In the genomic region with DNA sequence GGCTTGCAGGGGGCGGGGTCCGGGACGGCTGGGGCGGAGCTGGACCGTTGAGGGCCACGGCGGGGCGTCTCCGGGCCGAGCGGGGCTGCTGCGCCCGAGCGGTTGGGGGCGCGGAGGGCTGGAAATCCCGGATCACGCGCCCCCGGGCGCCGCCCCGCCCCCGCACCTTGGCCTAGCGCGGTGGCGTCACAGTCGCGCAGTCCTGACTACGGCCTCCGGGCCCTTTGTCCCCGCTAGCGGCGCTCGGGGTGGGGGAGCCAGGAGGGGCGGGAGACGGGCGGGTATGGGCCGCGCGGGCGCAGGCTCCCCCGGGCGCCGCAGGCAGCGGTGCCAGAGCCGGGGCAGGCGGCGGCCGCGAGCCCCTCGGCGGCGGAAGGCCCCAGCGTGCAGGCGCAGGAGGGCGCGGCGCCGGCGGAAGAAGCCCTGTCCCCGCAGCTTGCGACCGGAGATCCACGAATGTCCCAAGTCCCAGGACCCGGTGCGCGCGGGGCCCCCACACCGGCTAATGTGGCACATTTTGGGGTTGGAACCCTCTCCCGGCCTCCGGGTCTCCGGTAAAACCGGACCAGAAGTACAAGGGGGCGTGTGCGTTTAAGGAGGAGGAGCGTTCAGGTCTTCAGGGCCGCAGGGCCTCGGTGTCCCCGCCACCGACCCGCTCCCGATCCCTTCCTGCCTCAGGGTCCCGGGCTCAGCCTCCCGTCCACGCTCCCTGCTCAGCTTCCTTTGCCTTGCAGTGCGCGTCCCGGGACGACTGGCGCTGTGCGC, we compare ENCODE assay signal across 8 cellular contexts. TPM values are rescaled to one million over a fixed set of nuclear protein-coding genes. Genes with fewer than 3 reads are reported as not detected.
DNase-seq lines count a peak whose midpoint lies in the region; ATAC-seq and TF ChIP-seq lines count a peak whose summit lies in the region.

No MANE protein-coding gene starts in this region.

- intact Hi-C loops in Panc1 (cut with micrococcal nuclease; ENCODE audit: unreplicated experiment), result no loop called here

- H3K9me3 Mint-ChIP-seq in naive thymus-derived CD8-positive, alpha-beta T cell, result no peaks in the 10 kb centered on the region

- peak overlapping the region; percentile 58 to 62 for H3K4me3 ChIP-seq in Panc1 (ENCODE audit: low read depth in 2 of 2, low read length in 2 of 2)
- peak overlapping the region; percentile 71 for H3K4me3 ChIP-seq in fibroblast of pulmonary artery (replicated peaks; ENCODE audit: low read depth, low read length)

- in situ Hi-C loops in Panc1 (cut with HindIII; ENCODE audit: low pct_unique_long_range_greater_than_20kb, low sequenced_read_pairs), result no loop called here

- peaks cover 0 to 7% (median 0%) of the 10 kb centered on the region in 3 donors for H3K36me3 Mint-ChIP-seq in naive thymus-derived CD8-positive, alpha-beta T cell

- CTCF ChIA-PET in Panc1 (lab: Charles Lee), result no interaction called here

- DNase-seq in AG20443 (ENCODE audit: low spot score), result peak; percentile 79
- DNase-seq in Panc1 (ENCODE audit: low read depth, low spot score), result no peak
- DNase-seq in activated gamma-delta T cell (lab: John Stamatoyannopoulos, UW), result peak; percentile 78
- peak; percentile 72 for DNase-seq in fibroblast of pulmonary artery (ENCODE audit: low read depth)
- DNase-seq in naive thymus-derived CD8-positive, alpha-beta T cell, result peak; percentile 54 to 84 (median 73)
- DNase-seq in substantia nigra (lab: John Stamatoyannopoulos, UW), result peak in 46 of 49 donors; percentile 17 to 87 (median 64)

- H3K27me3 ChIP-seq in Panc1 (ENCODE audit: control insufficient read depth, insufficient read depth, low read length), result no peaks in the 10 kb centered on the region

- H3K4me3 Mint-ChIP-seq in naive thymus-derived CD8-positive, alpha-beta T cell, result peak overlapping the region; percentile 63 to 87 (median 75)

- H3K27ac ChIP-seq in Panc1 (ENCODE audit: low read length) (peak overlapping the region; percentile 83), substantia nigra (ENCODE audit: low read depth, low read length, poor library complexity, severe bottlenecking) (peak overlapping the region; percentile 92)

- H3K4me1 ChIP-seq in Panc1 (ENCODE audit: control insufficient read depth, insufficient read depth, low read length), result peaks cover 33% of the 10 kb centered on the region

- peak overlapping the region in 8 of 10 donors; percentile 25 to 90 (median 80) for H3K27ac Mint-ChIP-seq in naive thymus-derived CD8-positive, alpha-beta T cell

- H3K4me1 Mint-ChIP-seq in naive thymus-derived CD8-positive, alpha-beta T cell, result peaks cover 10 to 43% (median 28%) of the 10 kb centered on the region in 4 donors

- H3K36me3 ChIP-seq in Panc1 (ENCODE audit: control insufficient read depth, insufficient read depth, low read length), result no peaks in the 10 kb centered on the region; the same call in 1 of the 2 replicates

- ATAC-seq in GM19023 (IDR thresholded peaks at IDR 0.05; ENCODE audit: unreplicated experiment), result peak; percentile 29
- ATAC-seq in HG03460 (IDR thresholded peaks at IDR 0.05; ENCODE audit: unreplicated experiment), result peak; percentile 25
- ATAC-seq in Panc1, result peak; percentile 25
- ATAC-seq in naive thymus-derived CD8-positive, alpha-beta T cell, result peak; percentile 47 to 49

- H3K9me3 ChIP-seq in Panc1 (ENCODE audit: control insufficient read depth, insufficient read depth, low read depth, low read length), result no peaks in the 10 kb centered on the region

- H3K27me3 Mint-ChIP-seq in naive thymus-derived CD8-positive, alpha-beta T cell, result no peaks in the 10 kb centered on the region

- no peak for TF ChIP-seq CTCF in Panc1 (IDR thresholded peaks at IDR 0.05)
- no peak for TF ChIP-seq CTCF in fibroblast of pulmonary artery (IDR thresholded peaks at IDR 0.05; ENCODE audit: low read length, missing control alignments)

- POLR2A ChIA-PET in Panc1 (lab: Charles Lee), result interaction anchor here (0.7 kb wide), 1 partner anchor 350 kb away, joined by 3 read pairs; no protein-coding TSS in a partner anchor
- POLR2A ChIA-PET in naive thymus-derived CD8-positive, alpha-beta T cell (lab: Charles Lee), result interaction anchor here (0.6 to 16.6 kb wide), 22 partner anchors 8 to 471 kb away, joined by 3 to 621 read pairs (median 4); a partner anchor contains a TSS

- TSS peak; percentile 93 for BruUV-seq in Panc1 (replicated peaks; lab: Mats Ljungman, UMichigan)

RNA-seq across cellular contexts. Expression of a gene that starts 0.8 kb away (rescaled TPM):
- total RNA-seq in Panc1 (2021; ENCODE audit: unreplicated experiment), result 577 TPM
- polyA plus RNA-seq in Panc1 (2012; ENCODE audit: insufficient read length), result 1,363 TPM
- 100 to 1,000 TPM; 207 to 225 TPM for total RNA-seq in naive thymus-derived CD8-positive, alpha-beta T cell
- 100 to 1,000 TPM; 370 to 465 (median 405) TPM for polyA plus RNA-seq in naive thymus-derived CD8-positive, alpha-beta T cell

RNA-seq across cellular contexts. Expression of a gene that starts 9.5 kb away (rescaled TPM):
- total RNA-seq in Panc1 (2021; ENCODE audit: unreplicated experiment), result 279 TPM
- 538 TPM for polyA plus RNA-seq in Panc1 (2012; ENCODE audit: insufficient read length)
- total RNA-seq in naive thymus-derived CD8-positive, alpha-beta T cell, result 10 to 100 TPM; 88.0 to 95.3 TPM
- polyA plus RNA-seq in naive thymus-derived CD8-positive, alpha-beta T cell, result 100 to 1,000 TPM; 159 to 233 (median 187) TPM

RNA-seq across cellular contexts. Expression of a gene that starts 37.7 kb away (rescaled TPM):
- 27.8 TPM for total RNA-seq in Panc1 (2021; ENCODE audit: unreplicated experiment)
- 34.5 TPM for polyA plus RNA-seq in Panc1 (2012; ENCODE audit: insufficient read length)
- total RNA-seq in naive thymus-derived CD8-positive, alpha-beta T cell, result 1,000 to 10,000 TPM; 1,025 to 1,060 TPM
- 100 to 1,000 TPM; 261 to 681 (median 358) TPM for polyA plus RNA-seq in naive thymus-derived CD8-positive, alpha-beta T cell

Comparison
In these comparisons a context has a peak if more than half of its experiments do, and no peak if none do; other contexts are left out.
1. RNA of a gene that starts 37.7 kb away (total RNA-seq): 1,025 to 1,060 TPM in naive thymus-derived CD8-positive, alpha-beta T cell; 27.8 TPM in Panc1 (single experiment); every median in the first group is over 10 times any median in the second.
2. Peak in every context shown above with its lines, with median percentiles within 50 percentile points of each other: ATAC-seq.